In the genomic region with DNA sequence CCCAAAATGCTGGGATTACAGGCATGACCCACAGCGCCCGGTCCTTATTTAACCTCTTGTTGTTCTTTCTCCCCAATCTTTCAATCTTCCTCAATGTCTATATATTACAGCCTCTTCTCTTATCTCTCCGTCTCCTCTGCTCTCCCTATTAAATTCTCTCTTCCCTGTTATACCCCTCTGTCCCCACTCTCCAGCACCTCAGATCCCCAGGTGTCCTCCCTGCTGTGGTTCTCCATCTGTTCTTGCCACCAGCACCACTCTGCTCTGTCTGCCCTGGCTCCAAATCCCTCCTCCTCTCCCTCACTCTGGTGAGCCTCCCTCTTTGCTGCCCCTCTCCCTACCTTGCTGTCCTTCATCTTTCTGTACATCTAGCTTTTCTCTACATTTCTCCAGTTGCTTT, we compare ENCODE assay signal across 10 cellular contexts. TPM values are rescaled to one million over a fixed set of nuclear protein-coding genes. Genes with fewer than 3 reads are reported as not detected.
DNase-seq lines count a peak whose midpoint lies in the region; ATAC-seq and TF ChIP-seq lines count a peak whose summit lies in the region.
"Had no signal": no experiment of that assay in that cellular context is flagged by ENCODE, and none has a peak within 500 bp of the region (broad histone marks: within the 10 kb centered on the region; RNA-seq: fewer than 3 reads in every experiment).

No MANE protein-coding gene starts in this region.

- no peaks in the 10 kb centered on the region for H3K79me2 ChIP-seq in smooth muscle cell (ENCODE audit: low read depth)

- no peaks in the 10 kb centered on the region for H3K9me3 ChIP-seq in Peyer's patch
- no peaks in the 10 kb centered on the region for H3K9me3 ChIP-seq in smooth muscle cell (replicated peaks; ENCODE audit: low read depth)
- no peaks in the 10 kb centered on the region for H3K9me3 ChIP-seq in gastrocnemius medialis

- H4K20me1 ChIP-seq in smooth muscle cell (ENCODE audit: low read depth): no peaks in the 10 kb centered on the region

- H3K27me3 ChIP-seq in Peyer's patch: no peaks in the 10 kb centered on the region
- no peaks in the 10 kb centered on the region for H3K27me3 ChIP-seq in smooth muscle cell (ENCODE audit: low read depth)
- no peaks in the 10 kb centered on the region for H3K27me3 ChIP-seq in gastrocnemius medialis

- H3K27ac ChIP-seq in Peyer's patch: no peak overlapping the region
- H3K27ac ChIP-seq in smooth muscle cell (ENCODE audit: low read depth): no peak overlapping the region
- no peak overlapping the region for H3K27ac ChIP-seq in gastrocnemius medialis

- no peak for ATAC-seq in gastrocnemius medialis

- peak overlapping the region; percentile 86 for H3K4me2 ChIP-seq in smooth muscle cell

- no peak overlapping the region for H3K27ac Mint-ChIP-seq in endothelial cell (ENCODE audit: unreplicated experiment)

- H3K36me3 ChIP-seq in Peyer's patch: peaks cover 0 to 24% (median 0%) of the 10 kb centered on the region in 3 donors
- no peaks in the 10 kb centered on the region for H3K36me3 ChIP-seq in smooth muscle cell (ENCODE audit: low read depth)
- no peaks in the 10 kb centered on the region for H3K36me3 ChIP-seq in gastrocnemius medialis

- no peak for TF ChIP-seq CTCF in Peyer's patch (IDR thresholded peaks at IDR 0.05)
- no peak for TF ChIP-seq CTCF in endothelial cell (IDR thresholded peaks at IDR 0.05; ENCODE audit: unreplicated experiment)
- TF ChIP-seq CTCF in smooth muscle cell (IDR thresholded peaks at IDR 0.05; ENCODE audit: borderline replicate concordance, insufficient read depth, poor library complexity, severe bottlenecking): no peak
- no peak for TF ChIP-seq CTCF in gastrocnemius medialis (IDR thresholded peaks at IDR 0.05 in 4 of 5, conservative IDR thresholded peaks at IDR 0.05 in 1 of 5)

- peak overlapping the region; percentile 68 for H3K4me3 Mint-ChIP-seq in endothelial cell (ENCODE audit: unreplicated experiment)

- in situ Hi-C loops in gastrocnemius medialis (cut with MboI; ENCODE audit: low sequenced_read_pairs in 4 of 4): no loop called here

- WGBS in smooth muscle cell (ENCODE audit: low lambda C conversion rate): 89% methylated on average over 3 of the region's 3 CpGs

- H3F3A ChIP-seq in smooth muscle cell (ENCODE audit: low read depth): no peaks in the 10 kb centered on the region

- peaks cover 0 to 13% (median 0%) of the 10 kb centered on the region in 4 donors for H3K4me1 ChIP-seq in Peyer's patch
- no peaks in the 10 kb centered on the region for H3K4me1 ChIP-seq in smooth muscle cell (ENCODE audit: low read depth)
- H3K4me1 ChIP-seq in gastrocnemius medialis: no peaks in the 10 kb centered on the region

- no peak for TF ChIP-seq POLR2A in Peyer's patch (IDR thresholded peaks at IDR 0.05)
- TF ChIP-seq POLR2A in gastrocnemius medialis (IDR thresholded peaks at IDR 0.05): no peak

- no peak overlapping the region for H3K9ac ChIP-seq in smooth muscle cell (ENCODE audit: low read depth)

- DNase-seq in DMS 273 (lab: John Stamatoyannopoulos, UW; ENCODE audit: unreplicated experiment) (peak; percentile 16), DMS 273 treated with DMSO at 0.1 percent for 48 hours (lab: John Stamatoyannopoulos, UW) (no peak), Peyer's patch (no peak), endothelial cell (ENCODE audit: low spot score) (no peak), smooth muscle cell (lab: John Stamatoyannopoulos, UW; ENCODE audit: unreplicated experiment) (no peak), gastrocnemius medialis (no peak), UCSD-AML1 (lab: John Stamatoyannopoulos, UW; ENCODE audit: unreplicated experiment) (no peak), MV-4-11 (lab: John Stamatoyannopoulos, UW) (no peak)
- DNase-seq: activated CD4-positive, alpha-beta T cell treated with anti-CD3 and anti-CD28 coated beads, Interleukin-2, amount 50 U/mL, for 48 hours; NCI-H774 had no signal

- peak overlapping the region in 3 of 4 donors; percentile 59 to 88 (median 80) for H3K4me3 ChIP-seq in Peyer's patch
- peak overlapping the region; percentile 78 for H3K4me3 ChIP-seq in smooth muscle cell
- peak overlapping the region in 2 of 4 donors; percentile 68 to 85 for H3K4me3 ChIP-seq in gastrocnemius medialis

- no peaks in the 10 kb centered on the region for H3K9me3 Mint-ChIP-seq in endothelial cell (ENCODE audit: unreplicated experiment)

- H3K27me3 Mint-ChIP-seq in endothelial cell (ENCODE audit: unreplicated experiment): peaks cover 3% of the 10 kb centered on the region

- no peak overlapping the region for H2AFZ ChIP-seq in smooth muscle cell (ENCODE audit: low read depth)

- H3K4me1 Mint-ChIP-seq in endothelial cell (ENCODE audit: unreplicated experiment): peaks cover 3% of the 10 kb centered on the region

- intact Hi-C loops in gastrocnemius medialis (cut with DNase I; ENCODE audit: low total_unique reads): no loop called here

- H3K36me3 Mint-ChIP-seq in endothelial cell (ENCODE audit: low read depth, unreplicated experiment): peaks cover 11% of the 10 kb centered on the region

RNA-seq across cellular contexts. Expression of a gene that starts 1.1 kb away (rescaled TPM):
- total RNA-seq in Peyer's patch (10 to 100 TPM; 28.1 to 59.3 (median 42.8) TPM), endothelial cell (ENCODE audit: unreplicated experiment) (6.6 TPM), smooth muscle cell (7.1 and 14.8 TPM in 2 replicates), gastrocnemius medialis (1 to 10 TPM in 2 of 4 donors, under 1 TPM in 2; 0.72 to 3.7 (median 1.1) TPM)
- polyA plus RNA-seq in smooth muscle cell: 3.6 and 8.8 TPM in 2 replicates

RNA-seq across cellular contexts. Expression of a gene that starts 35.9 kb away (rescaled TPM):
- 10 to 100 TPM in 3 of 4 donors, 1 to 10 TPM in 1; 9.5 to 16.9 (median 12.8) TPM for total RNA-seq in Peyer's patch
- total RNA-seq in endothelial cell (ENCODE audit: unreplicated experiment): 22.3 TPM
- total RNA-seq in smooth muscle cell: 15.6 TPM in 2 replicates
- polyA plus RNA-seq in smooth muscle cell: 10.7 and 14.3 TPM in 2 replicates
- total RNA-seq in gastrocnemius medialis: 1 to 10 TPM; 1.0 to 7.6 (median 3.2) TPM

RNA-seq across cellular contexts. Expression of a gene that starts 50.7 kb away (rescaled TPM):
- total RNA-seq in Peyer's patch: 10 to 100 TPM; 14.5 to 19.0 (median 16.3) TPM
- total RNA-seq in endothelial cell (ENCODE audit: unreplicated experiment): 29.9 TPM
- total RNA-seq in smooth muscle cell: 15.3 and 19.0 TPM in 2 replicates
- polyA plus RNA-seq in smooth muscle cell: 7.7 and 10.1 TPM in 2 replicates
- total RNA-seq in gastrocnemius medialis: 1 to 10 TPM; 1.7 to 4.0 (median 2.5) TPM
